Comparison of ENCODE assay signal across 2 cellular contexts in the genomic region with DNA sequence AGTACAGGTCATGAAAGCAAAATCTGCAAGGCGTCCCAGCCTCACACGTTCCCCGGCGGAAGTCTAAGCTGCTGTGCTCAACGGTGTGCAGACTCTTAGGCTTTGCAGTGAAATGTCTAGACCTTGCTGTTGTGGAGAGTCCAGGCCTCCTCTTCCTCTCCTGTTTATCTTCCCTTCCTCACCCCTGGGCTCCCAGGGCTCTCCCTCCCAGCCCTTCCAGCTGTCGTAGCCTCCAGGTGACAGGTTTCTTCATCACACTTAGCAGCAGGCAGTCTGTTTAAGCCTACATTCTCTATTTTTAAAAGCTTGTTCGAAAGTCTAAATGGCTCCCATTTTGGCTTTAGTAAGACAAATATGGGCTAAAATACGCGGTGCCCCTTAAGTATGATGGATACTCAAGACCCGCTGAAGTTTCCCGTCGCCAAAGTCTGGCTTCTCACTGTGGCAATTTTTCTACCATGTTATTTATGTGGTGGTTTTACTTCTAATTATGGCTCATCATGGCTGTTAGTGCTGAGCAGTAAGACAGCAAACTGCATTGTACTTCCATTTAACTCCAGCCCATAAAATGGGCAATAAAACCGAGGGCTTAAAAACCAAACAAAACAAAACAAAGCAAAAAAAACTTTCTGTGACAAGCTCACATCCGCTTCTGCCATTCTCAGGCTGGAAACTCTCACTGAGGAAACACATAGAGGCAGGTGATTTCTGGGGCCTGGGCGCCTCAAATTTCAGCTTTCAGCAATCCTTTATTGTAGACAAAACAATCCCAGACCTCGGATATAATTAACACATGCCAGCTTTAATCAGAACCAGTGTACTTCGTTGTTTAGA.
TF ChIP-seq lines count a peak whose summit lies in the region.

No MANE protein-coding gene starts in this region.

TF ChIP-seq in GM23338, 12 proteins besides CTCF, POLR2A, EP300 and RAD21 (continued from another document):
- TF ChIP-seq, protein P1, sequence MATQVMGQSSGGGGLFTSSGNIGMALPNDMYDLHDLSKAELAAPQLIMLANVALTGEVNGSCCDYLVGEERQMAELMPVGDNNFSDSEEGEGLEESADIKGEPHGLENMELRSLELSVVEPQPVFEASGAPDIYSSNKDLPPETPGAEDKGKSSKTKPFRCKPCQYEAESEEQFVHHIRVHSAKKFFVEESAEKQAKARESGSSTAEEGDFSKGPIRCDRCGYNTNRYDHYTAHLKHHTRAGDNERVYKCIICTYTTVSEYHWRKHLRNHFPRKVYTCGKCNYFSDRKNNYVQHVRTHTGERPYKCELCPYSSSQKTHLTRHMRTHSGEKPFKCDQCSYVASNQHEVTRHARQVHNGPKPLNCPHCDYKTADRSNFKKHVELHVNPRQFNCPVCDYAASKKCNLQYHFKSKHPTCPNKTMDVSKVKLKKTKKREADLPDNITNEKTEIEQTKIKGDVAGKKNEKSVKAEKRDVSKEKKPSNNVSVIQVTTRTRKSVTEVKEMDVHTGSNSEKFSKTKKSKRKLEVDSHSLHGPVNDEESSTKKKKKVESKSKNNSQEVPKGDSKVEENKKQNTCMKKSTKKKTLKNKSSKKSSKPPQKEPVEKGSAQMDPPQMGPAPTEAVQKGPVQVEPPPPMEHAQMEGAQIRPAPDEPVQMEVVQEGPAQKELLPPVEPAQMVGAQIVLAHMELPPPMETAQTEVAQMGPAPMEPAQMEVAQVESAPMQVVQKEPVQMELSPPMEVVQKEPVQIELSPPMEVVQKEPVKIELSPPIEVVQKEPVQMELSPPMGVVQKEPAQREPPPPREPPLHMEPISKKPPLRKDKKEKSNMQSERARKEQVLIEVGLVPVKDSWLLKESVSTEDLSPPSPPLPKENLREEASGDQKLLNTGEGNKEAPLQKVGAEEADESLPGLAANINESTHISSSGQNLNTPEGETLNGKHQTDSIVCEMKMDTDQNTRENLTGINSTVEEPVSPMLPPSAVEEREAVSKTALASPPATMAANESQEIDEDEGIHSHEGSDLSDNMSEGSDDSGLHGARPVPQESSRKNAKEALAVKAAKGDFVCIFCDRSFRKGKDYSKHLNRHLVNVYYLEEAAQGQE (IDR thresholded peaks at IDR 0.05; ENCODE audit: unreplicated experiment), result no peak

TF ChIP-seq in neural cell, 6 proteins besides CTCF, POLR2A, EP300 and RAD21 (continued from another document):
- TF ChIP-seq, protein P1 (IDR thresholded peaks at IDR 0.05; ENCODE audit: borderline replicate concordance), result no peak
- TF ChIP-seq TAF1 (IDR thresholded peaks at IDR 0.05; ENCODE audit: low read depth), result no peak
TF ChIP-seq in neural cell: peak in this region for 1.
